13 cellular contexts compared by ENCODE assay signal in genomic region chr17:61405686-61406542, GRCh38. TPM values are rescaled to one million over a fixed set of nuclear protein-coding genes. Genes with fewer than 3 reads are reported as not detected.
DNase-seq lines count a peak whose midpoint lies in the region; ATAC-seq and TF ChIP-seq lines count a peak whose summit lies in the region.
"Had no signal": no experiment of that assay in that cellular context is flagged by ENCODE, and none has a peak within 500 bp of the region (broad histone marks: within the 10 kb centered on the region; RNA-seq: fewer than 3 reads in every experiment).

No MANE protein-coding gene starts in this region.

- dilution Hi-C loops in IMR-90 (cut with HindIII; ENCODE audit: low sequenced_read_pairs, unreplicated experiment), result no loop called here
- dilution Hi-C loops in mammary epithelial cell (cut with HindIII; ENCODE audit: low sequenced_read_pairs), result no loop called here

- 0% methylated on average over 7 of the region's 37 CpGs; no CpG with 5 or more reads in 1 of the 2 experiments for WGBS in IMR-90 (ENCODE audit: extremely low coverage in 2 of 2, insufficient read length in 1 of 2), 2 experiments
- 68 to 84% methylated on average over 15 to 19 of the region's 37 CpGs for WGBS in thyroid gland, 2 donors
- WGBS in mammary epithelial cell (ENCODE audit: low coverage, missing lambda C conversion rate), result 79% methylated on average over 15 of the region's 37 CpGs

- peak overlapping the region; percentile 45 to 81 for H4K8ac ChIP-seq in IMR-90 (ENCODE audit: low read depth in 2 of 2, low read length in 2 of 2)

- peak overlapping the region; percentile 54 for H2AFZ ChIP-seq in IMR-90 (replicated peaks; ENCODE audit: low read length, poor library complexity)
- no peak overlapping the region for H2AFZ ChIP-seq in mammary epithelial cell (ENCODE audit: low read depth, low read length)

- H2AK5ac ChIP-seq in IMR-90 (ENCODE audit: low read depth, low read length), result peak overlapping the region; percentile 68

- H3K9me1 ChIP-seq in IMR-90 (ENCODE audit: insufficient read depth, low read length), result no peaks in the 10 kb centered on the region

- H3K14ac ChIP-seq in IMR-90 (replicated peaks; ENCODE audit: low read depth, low read length), result peak overlapping the region; percentile 88

- H3K27ac ChIP-seq in IMR-90 (ENCODE audit: insufficient read depth, low read length) (peak overlapping the region; percentile 100), dorsolateral prefrontal cortex (peak overlapping the region in 37 of 59 donors; percentile 0 to 85 (median 46)), thyroid gland (peak overlapping the region in 2 of 3 donors; percentile 66 to 79), mammary epithelial cell (ENCODE audit: insufficient read depth, low read depth, low read length) (no peak overlapping the region)

- in situ Hi-C loops in IMR-90 (cut with MboI; ENCODE audit: low sequenced_read_pairs), result loop anchor here (5.0 kb wide), 1 partner anchor 684 kb away; no protein-coding TSS in a partner anchor
- in situ Hi-C loops in mammary epithelial cell (cut with MboI; ENCODE audit: low sequenced_read_pairs in 2 of 2), result loop anchor here (10.0 to 25.0 kb wide), 3 partner anchors 431 to 694 kb away; no protein-coding TSS in a partner anchor

- H4K5ac ChIP-seq in IMR-90 (ENCODE audit: low read depth, low read length), result peak overlapping the region; percentile 58

- BruUV-seq in IMR-90 (replicated peaks; lab: Mats Ljungman, UMichigan) (no TSS peak), mammary epithelial cell (replicated peaks; lab: Mats Ljungman, UMichigan) (no TSS peak)

- no peak for TF ChIP-seq POLR2A in IMR-90 (IDR thresholded peaks at IDR 0.05; ENCODE audit: low read depth, low read length)
- no peak for TF ChIP-seq POLR2A in thyroid gland (IDR thresholded peaks at IDR 0.05)

- H3K27me3 ChIP-seq in IMR-90 (ENCODE audit: control insufficient read depth, insufficient read depth, low read length) (no peaks in the 10 kb centered on the region), dorsolateral prefrontal cortex (peaks cover 17 to 99% (median 93%) of the 10 kb centered on the region in 45 donors), thyroid gland (peaks cover 24% of the 10 kb centered on the region), mammary epithelial cell (ENCODE audit: insufficient read depth, low read length) (peaks cover 2% of the 10 kb centered on the region)

- H3K9ac ChIP-seq in IMR-90 (ENCODE audit: low read depth, low read length) (peak overlapping the region; percentile 100), mammary epithelial cell (ENCODE audit: insufficient read depth, low read length) (no peak overlapping the region)

- H2BK5ac ChIP-seq in IMR-90 (ENCODE audit: low read depth, low read length, poor library complexity, severe bottlenecking), result peak overlapping the region; percentile 91

- H3K4me3 ChIP-seq in IMR-90 (ENCODE audit: insufficient read depth, low read depth, low read length) (peak overlapping the region; percentile 98), dorsolateral prefrontal cortex (peak overlapping the region in 34 of 59 donors; percentile 2 to 64 (median 40)), thyroid gland (replicated peaks in 1 of 3) (no peak overlapping the region), mammary epithelial cell (replicated peaks in 1 of 3; ENCODE audit: insufficient read depth in 1 of 3, low read depth in 2 of 3, low read length in 3 of 3) (no peak overlapping the region)
- H3K4me3 ChIP-seq: GM12878 had no signal

- H2AK9ac ChIP-seq in IMR-90 (replicated peaks; ENCODE audit: low read depth, low read length, poor library complexity), result peak overlapping the region; percentile 93

- peaks cover 0 to 9% of the 10 kb centered on the region in 2 experiments; a peak in 2 of 4 replicates for H3K79me1 ChIP-seq in IMR-90 (ENCODE audit: low read depth in 1 of 2, low read length in 2 of 2)

- H2BK15ac ChIP-seq in IMR-90 (ENCODE audit: low read depth, low read length), result peak overlapping the region; percentile 78; the same call in 2 of the 3 replicates

- peak overlapping the region; percentile 22 for H2BK20ac ChIP-seq in IMR-90 (ENCODE audit: low read depth, low read length)

- H4K20me1 ChIP-seq in IMR-90 (ENCODE audit: insufficient read depth, low read length) (peaks cover 66% of the 10 kb centered on the region), mammary epithelial cell (ENCODE audit: insufficient read depth, low read length) (no peaks in the 10 kb centered on the region)

- CTCF ChIA-PET in IMR-90 (lab: Yijun Ruan, JAX) (no interaction called here), mammary epithelial cell (lab: Charles Lee; ENCODE audit: low non-redundant PET) (no interaction called here)

- H3K18ac ChIP-seq in IMR-90 (ENCODE audit: low read depth, low read length), result peak overlapping the region; percentile 87

- H4K91ac ChIP-seq in IMR-90 (ENCODE audit: insufficient read depth, low read depth, low read length), result peak overlapping the region; percentile 79

- peak overlapping the region; percentile 99 for H3K23ac ChIP-seq in IMR-90 (ENCODE audit: low read depth, low read length)

- H2BK120ac ChIP-seq in IMR-90 (ENCODE audit: low read depth, low read length), result peak overlapping the region; percentile 69

- peak overlapping the region; percentile 91 for H3K4ac ChIP-seq in IMR-90 (ENCODE audit: low read depth, low read length)

- intact Hi-C loops in IMR-90 (cut with micrococcal nuclease) (no loop called here), dorsolateral prefrontal cortex (cut with DNase I) (loop anchor here in 1 of 2 donors (5.0 kb wide), 1 partner anchor 404 kb away; no protein-coding TSS in a partner anchor), thyroid gland (cut with DNase I) (no loop called here), mammary epithelial cell (cut with micrococcal nuclease) (no loop called here)

- H3K4me2 ChIP-seq in IMR-90 (ENCODE audit: low read depth, low read length) (peak overlapping the region; percentile 83), mammary epithelial cell (ENCODE audit: insufficient read depth, low read depth, low read length) (no peak overlapping the region)

- ATAC-seq in IMR-90 (ENCODE audit: low read depth) (no peak), HG03045 (IDR thresholded peaks at IDR 0.05; ENCODE audit: unreplicated experiment) (no peak)
- ATAC-seq: GM12878 had no signal

- peak overlapping the region; percentile 78 for H3K56ac ChIP-seq in IMR-90 (ENCODE audit: extremely low read depth, insufficient read depth, low read length)

- DNase-seq in IMR-90 (peak; percentile 27), dorsolateral prefrontal cortex (peak in 2 of 10 donors; percentile 22 to 39), mesenteric fat pad (ENCODE audit: low spot score) (peak; percentile 87), thyroid gland (no peak), NCI-H2081 (lab: John Stamatoyannopoulos, UW) (no peak), mammary epithelial cell (no peak), HPDE6-E6E7 (ENCODE audit: extremely low spot score) (no peak)
- DNase-seq: activated naive CD4-positive, alpha-beta T cell treated with anti-CD3 and anti-CD28 coated beads, Interleukin-2, amount 10 ng/mL, durations not matched to agents 7 days and 5 days; NCI-H1417 treated with DMSO at 0.1 percent for 48 hours; NCI-H82 had no signal

- POLR2A ChIA-PET in IMR-90 (lab: Charles Lee; ENCODE audit: unreplicated experiment), result interaction anchor here (0.8 to 1.2 kb wide), 2 partner anchors 8 to 405 kb away, joined by 3 to 6 read pairs; no protein-coding TSS in a partner anchor

- no peaks in the 10 kb centered on the region for H3K79me2 ChIP-seq in mammary epithelial cell (ENCODE audit: insufficient read depth, low read length)

- H3K36me3 ChIP-seq in IMR-90 (ENCODE audit: control insufficient read depth, insufficient read depth, low read length), result peaks cover 79% of the 10 kb centered on the region
- H3K36me3 ChIP-seq in thyroid gland, result peaks cover 8 to 22% of the 10 kb centered on the region in 2 donors
- no peaks in the 10 kb centered on the region for H3K36me3 ChIP-seq in mammary epithelial cell (ENCODE audit: insufficient read depth, low read length)

- H3K9me3 ChIP-seq in IMR-90 (ENCODE audit: control insufficient read depth, insufficient read depth, low read length), result no peaks in the 10 kb centered on the region
- no peaks in the 10 kb centered on the region for H3K9me3 ChIP-seq in thyroid gland
- H3K9me3 ChIP-seq in mammary epithelial cell (replicated peaks; ENCODE audit: insufficient read depth, low read length), result no peaks in the 10 kb centered on the region

- TF ChIP-seq CTCF in IMR-90 (conservative IDR thresholded peaks at IDR 0.05; ENCODE audit: low read depth, low read length) (no peak), dorsolateral prefrontal cortex (IDR thresholded peaks at IDR 0.05 in 54 of 56, conservative IDR thresholded peaks at IDR 0.05 in 2 of 56; ENCODE audit: low read depth in 1 of 56, partially characterized antibody in 56 of 56) (no peak), thyroid gland (IDR thresholded peaks at IDR 0.05) (no peak), mammary epithelial cell (conservative IDR thresholded peaks at IDR 0.05 in 1 of 2, IDR thresholded peaks at IDR 0.05 in 1 of 2; ENCODE audit: extremely low read depth in 1 of 2, insufficient read depth in 1 of 2, low read depth in 1 of 2, low read length in 2 of 2) (no peak)

- TF ChIP-seq RAD21 in IMR-90 (IDR thresholded peaks at IDR 0.05; ENCODE audit: low read length), result no peak

- H3K4me1 ChIP-seq in IMR-90 (ENCODE audit: control insufficient read depth, insufficient read depth, low read length), result peaks cover 35% of the 10 kb centered on the region
- H3K4me1 ChIP-seq in thyroid gland, result peaks cover 14 to 85% of the 10 kb centered on the region in 2 donors
- no peaks in the 10 kb centered on the region for H3K4me1 ChIP-seq in mammary epithelial cell (ENCODE audit: insufficient read depth, low read length)

RNA-seq across cellular contexts. Expression of gene TBX2, which starts 6.3 kb away (rescaled TPM):
- total RNA-seq in IMR-90 (2012; rRNA removed) (20.1 and 23.6 TPM in 2 replicates), dorsolateral prefrontal cortex (10 to 100 TPM in 12 of 120 experiments, 1 to 10 TPM in 108; 2.4 to 18.6 (median 6.0) TPM), mesenteric fat pad (16.1 TPM), thyroid gland (10 to 100 TPM in 2 of 4 donors, 1 to 10 TPM in 2; 5.3 to 20.2 (median 11.0) TPM), mammary epithelial cell (1 to 10 TPM; 1.5 to 4.8 TPM)
- polyA plus RNA-seq in IMR-90 (2012; rRNA removed) (64.1 and 69.2 TPM in 2 replicates), mammary epithelial cell (not detected)
- 41.5 and 81.3 TPM in 2 replicates for polyA plus RNA-seq in IMR-90 (2012; cell fraction: cytosol; rRNA removed)
- polyA plus RNA-seq in IMR-90 (2012; cell fraction: nucleus; rRNA removed; ENCODE audit: low replicate concordance), result 159 and 319 TPM in 2 replicates
- polyA minus RNA-seq in mammary epithelial cell, result not detected
- polyA plus RNA-seq: GM12878 had no signal

RNA-seq across cellular contexts. Expression of gene TBX4, which starts 46.3 kb away (rescaled TPM):
- 0.28 TPM in 1 of 2 replicates, not detected in the other for total RNA-seq in IMR-90 (2012; rRNA removed)
- 0.05 TPM in 1 of 2 replicates, not detected in the other for polyA plus RNA-seq in IMR-90 (2012; rRNA removed)
- polyA plus RNA-seq in IMR-90 (2012; cell fraction: cytosol; rRNA removed), result 0.04 TPM in 1 of 2 replicates, not detected in the other
- 0.12 and 0.23 TPM in 2 replicates for polyA plus RNA-seq in IMR-90 (2012; cell fraction: nucleus; rRNA removed; ENCODE audit: low replicate concordance)
- under 1 TPM in 1 of 120 experiments, not detected in 119; 0.35 TPM for total RNA-seq in dorsolateral prefrontal cortex
- total RNA-seq in mesenteric fat pad, result 0.19 TPM
- total RNA-seq in thyroid gland, result under 1 TPM in 1 of 4 donors, not detected in 3; 0.54 TPM
- total RNA-seq in mammary epithelial cell, result under 1 TPM in 1 of 2 donors, not detected in 1; 0.33 TPM
- polyA plus RNA-seq in mammary epithelial cell, result 0.03 TPM
- not detected for polyA minus RNA-seq in mammary epithelial cell
- total RNA-seq: GM12878, lung microvascular endothelial cell had no signal

Comparison
In these comparisons a context has a peak if more than half of its experiments do, and no peak if none do; other contexts are left out.
1. DNase-seq: peak in IMR-90 (single experiment) and mesenteric fat pad (single experiment); none in thyroid gland (0 of 2), NCI-H2081 (0 of 2), mammary epithelial cell (single experiment) and HPDE6-E6E7 (single experiment).
2. H3K4me3 ChIP-seq: peak in IMR-90 (single experiment) and dorsolateral prefrontal cortex (34 of 59); none in thyroid gland (0 of 3) and mammary epithelial cell (0 of 3).